ENCODE assay signal across 8 cellular contexts in the genomic region with DNA sequence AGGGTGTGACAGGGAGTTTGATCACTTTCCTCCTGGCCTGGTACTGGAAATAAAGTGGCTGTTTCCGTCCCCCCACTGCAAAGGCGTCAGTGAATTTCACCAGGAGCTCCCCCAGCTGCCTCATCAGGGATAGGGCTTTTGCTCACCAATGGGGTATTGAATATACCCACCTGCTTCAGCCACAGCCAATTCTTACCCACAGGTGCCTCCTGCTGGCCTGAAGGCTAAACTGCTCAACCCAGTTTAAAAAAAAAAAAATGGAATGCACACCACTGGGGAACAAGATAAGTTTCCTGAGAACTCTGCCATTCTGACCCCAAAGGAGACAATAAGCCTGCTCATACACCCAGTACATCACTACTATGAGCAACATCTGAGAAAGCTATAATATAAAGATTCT.
DNase-seq lines count a peak whose midpoint lies in the region; ATAC-seq lines count a peak whose summit lies in the region.

No MANE protein-coding gene starts in this region.

- H3K27me3 Mint-ChIP-seq in activated naive CD8-positive, alpha-beta T cell treated with anti-CD3 and anti-CD28 coated beads, Interleukin-2, amount 50 U/mL, for 24 hours = peaks cover 22% of the 10 kb centered on the region

- H3K9me3 Mint-ChIP-seq in activated naive CD8-positive, alpha-beta T cell treated with anti-CD3 and anti-CD28 coated beads, Interleukin-2, amount 50 U/mL, for 24 hours = no peaks in the 10 kb centered on the region

- peak; percentile 56 for DNase-seq in D341Med (ENCODE audit: low spot score)
- DNase-seq in dermis blood vessel endothelial cell = peak; percentile 36
- DNase-seq in posterior cingulate gyrus = no peak
- DNase-seq in activated naive CD8-positive, alpha-beta T cell treated with anti-CD3 and anti-CD28 coated beads, Interleukin-2, amount 50 U/mL, for 24 hours = no peak
- DNase-seq in stimulated activated CD4-positive, alpha-beta T cell treated with anti-CD3 and anti-CD28 coated beads, Interleukin-4, amount 100 ng/mL, for 4 hours = no peak
- DNase-seq in posterior vena cava (ENCODE audit: low spot score) = no peak

- H3K27ac Mint-ChIP-seq in activated naive CD8-positive, alpha-beta T cell treated with anti-CD3 and anti-CD28 coated beads, Interleukin-2, amount 50 U/mL, for 24 hours = no peak overlapping the region

- H3K4me1 Mint-ChIP-seq in activated naive CD8-positive, alpha-beta T cell treated with anti-CD3 and anti-CD28 coated beads, Interleukin-2, amount 50 U/mL, for 24 hours = peaks cover 12% of the 10 kb centered on the region

- intact Hi-C loops in posterior cingulate gyrus (cut with DNase I) = no loop called here
- intact Hi-C loops in posterior vena cava (cut with DNase I) = no loop called here

- ATAC-seq in GM19397 (IDR thresholded peaks at IDR 0.05; ENCODE audit: unreplicated experiment) (peak; percentile 50), HG03342 (IDR thresholded peaks at IDR 0.05; ENCODE audit: unreplicated experiment) (peak; percentile 48)
- ATAC-seq in activated naive CD8-positive, alpha-beta T cell treated with anti-CD3 and anti-CD28 coated beads, Interleukin-2, amount 50 U/mL, for 24 hours = no peak

- no peak overlapping the region for H3K4me3 Mint-ChIP-seq in activated naive CD8-positive, alpha-beta T cell treated with anti-CD3 and anti-CD28 coated beads, Interleukin-2, amount 50 U/mL, for 24 hours

- no peaks in the 10 kb centered on the region for H3K36me3 Mint-ChIP-seq in activated naive CD8-positive, alpha-beta T cell treated with anti-CD3 and anti-CD28 coated beads, Interleukin-2, amount 50 U/mL, for 24 hours (ENCODE audit: low read depth)

Comparison
In these comparisons a context has a peak if more than half of its experiments do, and no peak if none do; other contexts are left out.
1. DNase-seq: peak in D341Med (single experiment) and dermis blood vessel endothelial cell (single experiment); none in posterior cingulate gyrus (0 of 10), activated naive CD8-positive, alpha-beta T cell treated with anti-CD3 and anti-CD28 coated beads, Interleukin-2, amount 50 U/mL, for 24 hours (single experiment), stimulated activated CD4-positive, alpha-beta T cell treated with anti-CD3 and anti-CD28 coated beads, Interleukin-4, amount 100 ng/mL, for 4 hours (0 of 2) and posterior vena cava (single experiment).